21 cellular contexts compared by ENCODE assay signal in the genomic region with DNA sequence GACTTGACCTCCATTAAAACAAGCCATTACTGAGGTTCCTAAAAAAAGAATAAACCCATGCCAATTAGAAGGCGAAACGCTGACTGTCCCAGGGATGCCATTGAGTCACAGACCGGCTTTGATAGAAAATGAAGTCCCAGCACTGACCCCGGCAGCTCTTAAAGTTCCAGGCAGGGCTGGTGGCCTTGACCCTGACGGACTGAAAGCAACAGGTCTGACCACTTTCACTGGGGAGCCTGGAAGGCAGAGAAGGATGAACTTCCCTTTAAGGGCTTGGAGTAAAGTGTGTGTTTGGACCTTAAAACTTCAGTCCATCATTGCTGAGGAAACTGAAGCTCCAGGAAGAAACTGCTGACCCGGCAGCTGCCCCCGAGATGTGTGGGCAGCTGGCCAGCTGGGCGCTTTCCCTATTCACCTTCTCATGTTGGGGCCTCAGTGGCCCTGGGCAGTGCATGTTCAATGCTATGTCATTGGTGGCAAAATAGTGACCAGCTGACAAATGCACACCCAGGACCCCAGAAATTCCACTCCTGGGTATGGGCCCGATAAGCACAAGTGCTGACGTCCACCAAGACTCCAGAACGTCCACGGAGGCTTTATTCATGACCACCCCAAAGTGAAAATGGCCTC. TPM values are rescaled to one million over a fixed set of nuclear protein-coding genes. Genes with fewer than 3 reads are reported as not detected.
"Had no signal": no experiment of that assay in that cellular context is flagged by ENCODE, and none has a peak within 500 bp of the region (broad histone marks: within the 10 kb centered on the region; RNA-seq: fewer than 3 reads in every experiment).

No MANE protein-coding gene starts in this region.

- H3K36me3 ChIP-seq: ascending aorta, brain microvascular endothelial cell, prostate gland, stomach, transverse colon, uterus had no signal

- H3K4me1 ChIP-seq: prostate gland had no signal

- H3K27me3 ChIP-seq: ascending aorta, brain microvascular endothelial cell, transverse colon, uterus had no signal

- ATAC-seq: effector memory CD8-positive, alpha-beta T cell; esophagus mucosa; natural killer cell had no signal

- DNase-seq: activated CD4-positive, alpha-beta memory T cell treated with anti-CD3 and anti-CD28 coated beads, Interleukin-2, amount 10 ng/mL, durations not matched to agents 7 days and 5 days; activated CD4-positive, alpha-beta T cell treated with anti-CD3 and anti-CD28 coated beads for 48 hours; activated gamma-delta T cell treated with Interleukin-2 at 50 U/mL for 16 hours; brain microvascular endothelial cell; central memory CD4-positive, alpha-beta T cell; effector memory CD8-positive, alpha-beta T cell; islet precursor cell; mammary epithelial cell; natural killer cell; stimulated activated CD4-positive, alpha-beta T cell treated with anti-CD3 and anti-CD28 coated beads, Interleukin-1b, Interleukin-23, amount 100 ng/mL, for 48 hours; stomach; transverse colon had no signal

- H3K4me3 ChIP-seq: ascending aorta, dorsolateral prefrontal cortex, prostate gland, skin epidermis, stomach, transverse colon, uterus had no signal

- H3K9me3 ChIP-seq: ascending aorta, prostate gland, stomach, transverse colon, uterus had no signal

- H3K27ac ChIP-seq: ascending aorta, brain microvascular endothelial cell, prostate gland, stomach, transverse colon, uterus had no signal

RNA-seq across cellular contexts. Expression of a gene that starts 31.3 kb away (rescaled TPM):
- total RNA-seq: activated CD4-positive, alpha-beta memory T cell treated with anti-CD3 and anti-CD28 coated beads, Interleukin-2, amount 10 ng/mL, durations not matched to agents 7 days and 5 days; ascending aorta; endothelial cell of umbilical vein; esophagus mucosa; natural killer cell; osteocyte; T-helper 2 cell treated with Interferon-gamma antibody and Interleukin-4, amounts not matched to agents 100 ng/mL and 5 ng/mL, for 36 hours had no signal
